16 cellular contexts compared by ENCODE assay signal in the genomic region with DNA sequence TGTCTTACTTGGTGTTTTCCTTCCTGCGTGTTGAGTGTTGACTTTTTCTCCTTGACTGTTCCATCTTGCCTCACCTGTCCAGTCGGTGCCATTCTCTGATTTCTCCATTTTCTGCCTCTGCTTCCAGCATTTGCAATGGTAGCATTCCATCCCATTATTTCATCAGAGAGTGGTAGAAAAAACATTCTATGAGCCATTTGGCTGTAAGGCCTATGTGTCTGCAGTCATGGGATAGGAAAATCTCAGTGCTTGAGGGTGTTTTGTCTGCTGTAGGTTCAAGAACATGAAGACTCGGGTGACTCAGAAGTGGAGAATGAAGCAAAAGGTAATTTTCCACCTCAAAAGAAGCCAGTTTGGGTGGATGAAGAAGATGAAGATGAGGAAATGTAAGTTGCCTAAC. TPM values are rescaled to one million over a fixed set of nuclear protein-coding genes. Genes with fewer than 3 reads are reported as not detected.
DNase-seq lines count a peak whose midpoint lies in the region; ATAC-seq, FAIRE-seq and TF ChIP-seq lines count a peak whose summit lies in the region.
"Had no signal": no experiment of that assay in that cellular context is flagged by ENCODE, and none has a peak within 500 bp of the region (broad histone marks: within the 10 kb centered on the region; RNA-seq: fewer than 3 reads in every experiment).

No MANE protein-coding gene starts in this region.

- H3K4me2 ChIP-seq in IMR-90 (ENCODE audit: low read depth, low read length) = no peak overlapping the region
- H3K4me2 ChIP-seq in K562 (ENCODE audit: insufficient read depth, low read length) = peak overlapping the region; percentile 98

- H3K27ac ChIP-seq in IMR-90 (ENCODE audit: insufficient read depth, low read length) = no peak overlapping the region
- H3K27ac ChIP-seq in K562 (ENCODE audit: extremely low read depth, low read depth, low read length) = no peak overlapping the region
- H3K27ac ChIP-seq in tibial artery = no peak overlapping the region
- H3K27ac ChIP-seq: psoas muscle, uterus had no signal

- H2BK120ac ChIP-seq in IMR-90 (ENCODE audit: low read depth, low read length) = no peak overlapping the region

- H3K56ac ChIP-seq in IMR-90 (ENCODE audit: extremely low read depth, insufficient read depth, low read length) = no peak overlapping the region

- intact Hi-C loops in Calu3 (cut with micrococcal nuclease; ENCODE audit: unreplicated experiment) (no loop called here), IMR-90 (cut with micrococcal nuclease) (no loop called here), K562 (cut with micrococcal nuclease) (loop anchor here (5.0 kb wide), 1 partner anchor 96 kb away; the partner anchor contains the start of gene NME2), tibial artery (cut with DNase I; ENCODE audit: low total_unique reads) (no loop called here)

- no CpG with 5 or more reads among the region's 3 CpGs for WGBS in IMR-90 (ENCODE audit: extremely low coverage in 2 of 2, insufficient read length in 1 of 2), 2 experiments
- WGBS in K562 (ENCODE audit: insufficient coverage, low coverage, missing lambda C conversion rate) = 69% methylated on average over 3 of the region's 3 CpGs

- no peak for TF ChIP-seq CTCF in Calu3 (IDR thresholded peaks at IDR 0.05; ENCODE audit: unreplicated experiment)
- no peak for TF ChIP-seq CTCF in IMR-90 (conservative IDR thresholded peaks at IDR 0.05; ENCODE audit: low read depth, low read length)
- no peak for TF ChIP-seq CTCF in K562 (IDR thresholded peaks at IDR 0.05 in 2 of 3, conservative IDR thresholded peaks at IDR 0.05 in 1 of 3; ENCODE audit: insufficient read depth in 2 of 3, low read depth in 1 of 3, low read length in 3 of 3)
- no peak for TF ChIP-seq CTCF in tibial artery (IDR thresholded peaks at IDR 0.05)

- H4K91ac ChIP-seq in IMR-90 (ENCODE audit: insufficient read depth, low read depth, low read length) = no peak overlapping the region

- ATAC-seq in IMR-90 (ENCODE audit: low read depth) (no peak), K562 (no peak)
- no peak for ATAC-seq in natural killer cell treated with Interleukin-12 subunit alpha and Interleukin-12 subunit beta and Interleukin-15 and Interleukin-18, amount 100 ng/mL, for 72 hours
- ATAC-seq: left cardiac atrium, psoas muscle had no signal

- TF ChIP-seq EP300 in K562 (IDR thresholded peaks at IDR 0.05; ENCODE audit: low read length) = no peak

- dilution Hi-C loops in IMR-90 (cut with HindIII; ENCODE audit: low sequenced_read_pairs, unreplicated experiment) = no loop called here

- no peak overlapping the region for H3K9ac ChIP-seq in IMR-90 (ENCODE audit: low read depth, low read length)
- peak overlapping the region; percentile 3 to 34; a peak in 1 of 4 replicates for H3K9ac ChIP-seq in K562 (ENCODE audit: insufficient read depth in 1 of 2, low read depth in 2 of 2, low read length in 2 of 2)

- TF ChIP-seq RAD21 in IMR-90 (IDR thresholded peaks at IDR 0.05; ENCODE audit: low read length) (no peak), K562 (CRISPR knock-in tag; conservative IDR thresholded peaks at IDR 0.05 in 1 of 2, IDR thresholded peaks at IDR 0.05 in 1 of 2) (no peak)

- H3K4me3 ChIP-seq in IMR-90 (ENCODE audit: insufficient read depth, low read depth, low read length) (no peak overlapping the region), K562 (no peak overlapping the region), tibial artery (no peak overlapping the region)
- H3K4me3 ChIP-seq: psoas muscle, uterus had no signal

- H2AK5ac ChIP-seq in IMR-90 (ENCODE audit: low read depth, low read length) = no peak overlapping the region

- CTCF ChIA-PET in Calu3 (lab: Charles Lee) = no interaction called here
- CTCF ChIA-PET in IMR-90 (lab: Yijun Ruan, JAX) = no interaction called here
- CTCF ChIA-PET in K562 (lab: Yijun Ruan, JAX; ENCODE audit: low intra/inter-chr PET ratio) = no interaction called here

- H2AK9ac ChIP-seq in IMR-90 (replicated peaks; ENCODE audit: low read depth, low read length, poor library complexity) = no peak overlapping the region

- no peak overlapping the region for H3K23ac ChIP-seq in IMR-90 (ENCODE audit: low read depth, low read length)

- no peak overlapping the region for H3K18ac ChIP-seq in IMR-90 (ENCODE audit: low read depth, low read length)

- H3K9me3 Mint-ChIP-seq in Calu3 (ENCODE audit: low read depth, unreplicated experiment) = no peaks in the 10 kb centered on the region
- H3K9me3 Mint-ChIP-seq in natural killer cell treated with Interleukin-12 subunit alpha and Interleukin-12 subunit beta and Interleukin-15 and Interleukin-18, amount 100 ng/mL, for 72 hours = no peaks in the 10 kb centered on the region

- H3K27me3 ChIP-seq in IMR-90 (ENCODE audit: control insufficient read depth, insufficient read depth, low read length) (no peaks in the 10 kb centered on the region), K562 (ENCODE audit: control insufficient read depth in 2 of 2, insufficient read depth in 2 of 2, low read length in 2 of 2) (no peaks in the 10 kb centered on the region), tibial artery (no peaks in the 10 kb centered on the region)
- H3K27me3 ChIP-seq: uterus had no signal

- H3K4ac ChIP-seq in IMR-90 (ENCODE audit: low read depth, low read length) = no peak overlapping the region

- H3K27ac Mint-ChIP-seq in Calu3 (ENCODE audit: unreplicated experiment) = peak overlapping the region; percentile 25
- H3K27ac Mint-ChIP-seq in natural killer cell treated with Interleukin-12 subunit alpha and Interleukin-12 subunit beta and Interleukin-15 and Interleukin-18, amount 100 ng/mL, for 72 hours = peak overlapping the region; percentile 7 to 61

- no peak overlapping the region for H4K8ac ChIP-seq in IMR-90 (ENCODE audit: low read depth in 2 of 2, low read length in 2 of 2)

- in situ Hi-C loops in IMR-90 (cut with MboI; ENCODE audit: low sequenced_read_pairs) (no loop called here), K562 (cut with MboI) (no loop called here)

- peaks cover 81% of the 10 kb centered on the region for H3K36me3 Mint-ChIP-seq in Calu3 (ENCODE audit: insufficient read depth, unreplicated experiment)
- peaks cover 32% of the 10 kb centered on the region for H3K36me3 Mint-ChIP-seq in natural killer cell treated with Interleukin-12 subunit alpha and Interleukin-12 subunit beta and Interleukin-15 and Interleukin-18, amount 100 ng/mL, for 72 hours

- FAIRE-seq in K562 (lab: Jason Lieb, UNC) = no peak
- FAIRE-seq: G401.6 had no signal

- peak overlapping the region; percentile 87 for H3K4me3 Mint-ChIP-seq in Calu3 (ENCODE audit: low read depth, unreplicated experiment)
- H3K4me3 Mint-ChIP-seq in natural killer cell treated with Interleukin-12 subunit alpha and Interleukin-12 subunit beta and Interleukin-15 and Interleukin-18, amount 100 ng/mL, for 72 hours = peak overlapping the region; percentile 89

- peaks cover 7% of the 10 kb centered on the region for H3K36me3 ChIP-seq in IMR-90 (ENCODE audit: control insufficient read depth, insufficient read depth, low read length)
- H3K36me3 ChIP-seq in K562 (ENCODE audit: control insufficient read depth, insufficient read depth, low read length) = peaks cover 61% of the 10 kb centered on the region
- H3K36me3 ChIP-seq in tibial artery = peaks cover 18 to 35% (median 27%) of the 10 kb centered on the region in 3 donors
- H3K36me3 ChIP-seq: uterus had no signal

- no peak for TF ChIP-seq POLR2A in IMR-90 (IDR thresholded peaks at IDR 0.05; ENCODE audit: low read depth, low read length)
- no peak for TF ChIP-seq POLR2A in K562 (conservative IDR thresholded peaks at IDR 0.05)

- H3K9me3 ChIP-seq in IMR-90 (ENCODE audit: control insufficient read depth, insufficient read depth, low read length) = no peaks in the 10 kb centered on the region
- no peaks in the 10 kb centered on the region for H3K9me3 ChIP-seq in K562 (replicated peaks; ENCODE audit: control insufficient read depth, insufficient read depth, low read depth, low read length)
- no peaks in the 10 kb centered on the region for H3K9me3 ChIP-seq in tibial artery
- H3K9me3 ChIP-seq: psoas muscle, uterus had no signal

- no peak overlapping the region for H4K5ac ChIP-seq in IMR-90 (ENCODE audit: low read depth, low read length)

- H3K9me1 ChIP-seq in IMR-90 (ENCODE audit: insufficient read depth, low read length) (no peaks in the 10 kb centered on the region; the same call in 1 of the 2 replicates), K562 (ENCODE audit: control insufficient read depth, insufficient read depth, low read length) (no peaks in the 10 kb centered on the region)

- H2BK5ac ChIP-seq in IMR-90 (ENCODE audit: low read depth, low read length, poor library complexity, severe bottlenecking) = no peak overlapping the region

- H3K79me2 ChIP-seq in K562 (ENCODE audit: control insufficient read depth, insufficient read depth, low read length) = peaks cover 92% of the 10 kb centered on the region

- H2AFZ ChIP-seq in IMR-90 (replicated peaks; ENCODE audit: low read length, poor library complexity) (no peak overlapping the region), K562 (ENCODE audit: low read depth, low read length) (no peak overlapping the region)

- no peak for DNase-seq in Calu3
- DNase-seq in IMR-90 = peak; percentile 34
- DNase-seq in K562 (ENCODE audit: extremely low read depth in 1 of 4, low spot score in 3 of 4) = no peak
- no peak for DNase-seq in natural killer cell treated with Interleukin-12 subunit alpha and Interleukin-12 subunit beta and Interleukin-15 and Interleukin-18, amount 100 ng/mL, for 72 hours (ENCODE audit: low spot score)
- no peak for DNase-seq in C1 segment of cervical spinal cord (lab: John Stamatoyannopoulos, UW)
- DNase-seq in tibial artery = no peak
- DNase-seq in stimulated activated CD8-positive, alpha-beta memory T cell treated with anti-CD3 and anti-CD28 coated beads, Interleukin-4, amount 100 ng/mL, for 48 hours = no peak
- DNase-seq: anterior cingulate cortex; erythroblast; HCEC 1CT; left cardiac atrium; MV-4-11; NK-92 treated with Interleukin-12 subunit alpha and Interleukin-12 subunit beta, amount 100 ng/mL, for 24 hours; psoas muscle; uterus had no signal

- POLR2A ChIA-PET in IMR-90 (lab: Charles Lee; ENCODE audit: unreplicated experiment) (interaction anchor here (0.6 kb wide), 1 partner anchor 8 kb away, joined by 9 read pairs; no protein-coding TSS in a partner anchor), K562 (lab: Yijun Ruan, JAX) (interaction anchor here (1.0 kb wide), 1 partner anchor 10 kb away, joined by 3 read pairs; no protein-coding TSS in a partner anchor)

- H3K14ac ChIP-seq in IMR-90 (replicated peaks; ENCODE audit: low read depth, low read length) = no peak overlapping the region

- H3K27me3 Mint-ChIP-seq in Calu3 (ENCODE audit: unreplicated experiment) = no peaks in the 10 kb centered on the region
- H3K27me3 Mint-ChIP-seq in natural killer cell treated with Interleukin-12 subunit alpha and Interleukin-12 subunit beta and Interleukin-15 and Interleukin-18, amount 100 ng/mL, for 72 hours = no peaks in the 10 kb centered on the region

- H3K4me1 ChIP-seq in IMR-90 (ENCODE audit: control insufficient read depth, insufficient read depth, low read length) = no peaks in the 10 kb centered on the region; the same call in 1 of the 2 replicates
- H3K4me1 ChIP-seq in K562 (replicated peaks in 1 of 2; ENCODE audit: control insufficient read depth in 2 of 2, insufficient read depth in 2 of 2, low read length in 2 of 2) = peaks cover 16 to 20% of the 10 kb centered on the region in 2 experiments; a peak in 4 of 5 replicates
- peaks cover 5 to 32% (median 26%) of the 10 kb centered on the region in 4 donors for H3K4me1 ChIP-seq in tibial artery

- H3K4me1 Mint-ChIP-seq in Calu3 (ENCODE audit: low read depth, unreplicated experiment) = peaks cover 34% of the 10 kb centered on the region
- H3K4me1 Mint-ChIP-seq in natural killer cell treated with Interleukin-12 subunit alpha and Interleukin-12 subunit beta and Interleukin-15 and Interleukin-18, amount 100 ng/mL, for 72 hours (ENCODE audit: low read depth in 2 of 2) = peaks cover 28 to 49% of the 10 kb centered on the region in 2 donors

- H3K79me1 ChIP-seq in IMR-90 (ENCODE audit: low read depth in 1 of 2, low read length in 2 of 2) = peaks cover 31 to 56% of the 10 kb centered on the region in 2 experiments

- H2BK20ac ChIP-seq in IMR-90 (ENCODE audit: low read depth, low read length) = no peak overlapping the region

- H4K20me1 ChIP-seq in IMR-90 (ENCODE audit: insufficient read depth, low read length) (peaks cover 31% of the 10 kb centered on the region), K562 (replicated peaks; ENCODE audit: control insufficient read depth, insufficient read depth, low read length) (peaks cover 11% of the 10 kb centered on the region)

- no peak overlapping the region for H2BK15ac ChIP-seq in IMR-90 (ENCODE audit: low read depth, low read length)

- BruUV-seq in Calu3 (replicated peaks; lab: Mats Ljungman, UMichigan) (no TSS peak), IMR-90 (replicated peaks; lab: Mats Ljungman, UMichigan) (no TSS peak), K562 (replicated peaks; lab: Mats Ljungman, UMichigan) (no TSS peak)

RNA-seq across cellular contexts. Expression of gene UTP18, which starts 2.7 kb away (rescaled TPM):
- total RNA-seq in Calu3 (2022) = 66.7 and 68.5 TPM in 2 replicates
- 22.4 and 43.9 TPM in 2 replicates for total RNA-seq in IMR-90 (2012; rRNA removed)
- polyA plus RNA-seq in IMR-90 (2012; rRNA removed) = 15.5 and 17.7 TPM in 2 replicates
- 5.7 and 9.0 TPM in 2 replicates for polyA plus RNA-seq in IMR-90 (2012; cell fraction: cytosol; rRNA removed)
- 4.3 and 9.1 TPM in 2 replicates for polyA plus RNA-seq in IMR-90 (2012; cell fraction: nucleus; rRNA removed; ENCODE audit: low replicate concordance)
- 12.6 and 45.1 TPM in 2 replicates for total RNA-seq in K562 (2011; cell fraction: chromatin; rRNA removed; ENCODE audit: low replicate concordance)
- 9.2 and 12.0 TPM in 2 replicates for total RNA-seq in K562 (2011; cell fraction: nucleolus; rRNA removed)
- 18.6 and 20.9 TPM in 2 replicates for total RNA-seq in K562 (2011; cell fraction: nucleoplasm; rRNA removed)
- total RNA-seq in K562 (2014; rRNA removed) = 66.7 and 72.3 TPM in 2 replicates
- 99.2 and 108 TPM in 2 replicates for total RNA-seq in K562 (2014; rRNA removed; fragmentation: Illumina TruSeq; extraction: Trizol)
- total RNA-seq in K562 (2015; rRNA removed; fragmentation: Illumina TruSeq; extraction: Trizol) = 84.1 and 84.4 TPM in 2 replicates
- total RNA-seq in K562 (2021) = 72.0 and 79.8 TPM in 2 replicates
- polyA plus RNA-seq in K562 (2011; rRNA removed) = 48.8 and 72.9 TPM in 2 replicates
- polyA plus RNA-seq in K562 (2011; cell fraction: cytosol; rRNA removed) = 11.1 and 18.4 TPM in 2 replicates
- polyA plus RNA-seq in K562 (2011; cell fraction: nucleus; rRNA removed) = 13.8 and 23.0 TPM in 2 replicates
- polyA plus RNA-seq in K562 (2012) = 48.6 and 62.6 TPM in 2 replicates
- 57.5 and 63.1 TPM in 2 replicates for polyA plus RNA-seq in K562 (2014; fragmentation: Illumina TruSeq; extraction: Trizol)
- 10 to 100 TPM; 31.1 to 31.4 TPM for polyA plus RNA-seq in K562 (2014; fragmentation: Nextera tagmentation; extraction: Ambion mirVana)
- 65.0 and 65.7 TPM in 2 replicates for polyA plus RNA-seq in K562 (2014; rRNA removed)
- 42.5 and 44.3 TPM in 2 replicates for polyA minus RNA-seq in K562 (2011; rRNA and poly(A)+ RNA removed)
- 15.7 and 25.7 TPM in 2 replicates for polyA minus RNA-seq in K562 (2011; cell fraction: cytosol; rRNA and poly(A)+ RNA removed)
- 10.1 and 19.7 TPM in 2 replicates for polyA minus RNA-seq in K562 (2011; cell fraction: nucleus; rRNA and poly(A)+ RNA removed)
- 10 to 100 TPM; 32.3 to 50.8 TPM for total RNA-seq in natural killer cell treated with Interleukin-12 subunit alpha and Interleukin-12 subunit beta and Interleukin-15 and Interleukin-18, amount 100 ng/mL, for 72 hours

RNA-seq across cellular contexts. Expression of gene MBTD1, which starts 3.2 kb away (rescaled TPM):
- total RNA-seq in Calu3 (2022) (35.6 and 38.4 TPM in 2 replicates), IMR-90 (2012; rRNA removed) (5.6 and 6.9 TPM in 2 replicates), K562 (2014; rRNA removed) (9.5 and 11.0 TPM in 2 replicates), K562 (2014; rRNA removed; fragmentation: Illumina TruSeq; extraction: Trizol) (16.4 and 18.8 TPM in 2 replicates), K562 (2015; rRNA removed; fragmentation: Illumina TruSeq; extraction: Trizol) (11.7 and 12.4 TPM in 2 replicates), K562 (2021) (16.0 and 16.8 TPM in 2 replicates)
- polyA plus RNA-seq in IMR-90 (2012; rRNA removed) (2.5 and 3.2 TPM in 2 replicates), K562 (2011; rRNA removed) (19.2 and 26.3 TPM in 2 replicates), K562 (2014; fragmentation: Illumina TruSeq; extraction: Trizol) (16.3 and 17.0 TPM in 2 replicates), K562 (2014; fragmentation: Nextera tagmentation; extraction: Ambion mirVana) (1 to 10 TPM; 2.1 to 2.8 TPM), K562 (2014; rRNA removed) (13.3 and 15.6 TPM in 2 replicates)
- 0.37 and 0.71 TPM in 2 replicates for polyA plus RNA-seq in IMR-90 (2012; cell fraction: cytosol; rRNA removed)
- polyA plus RNA-seq in IMR-90 (2012; cell fraction: nucleus; rRNA removed; ENCODE audit: low replicate concordance) = 1.1 and 13.9 TPM in 2 replicates
- 30.7 and 89.6 TPM in 2 replicates for total RNA-seq in K562 (2011; cell fraction: chromatin; rRNA removed; ENCODE audit: low replicate concordance)
- 16.0 and 22.6 TPM in 2 replicates for total RNA-seq in K562 (2011; cell fraction: nucleolus; rRNA removed)
- 44.5 and 76.7 TPM in 2 replicates for total RNA-seq in K562 (2011; cell fraction: nucleoplasm; rRNA removed)
- polyA plus RNA-seq in K562 (2011; cell fraction: cytosol; rRNA removed) = 3.6 and 8.7 TPM in 2 replicates
- 15.2 and 20.2 TPM in 2 replicates for polyA plus RNA-seq in K562 (2011; cell fraction: nucleus; rRNA removed)
- polyA plus RNA-seq in K562 (2012) = 10.3 and 12.2 TPM in 2 replicates
- polyA minus RNA-seq in K562 (2011; rRNA and poly(A)+ RNA removed) = 36.5 and 43.2 TPM in 2 replicates
- 9.4 and 10.2 TPM in 2 replicates for polyA minus RNA-seq in K562 (2011; cell fraction: cytosol; rRNA and poly(A)+ RNA removed)
- polyA minus RNA-seq in K562 (2011; cell fraction: nucleus; rRNA and poly(A)+ RNA removed) = 23.3 and 40.5 TPM in 2 replicates
- total RNA-seq in natural killer cell treated with Interleukin-12 subunit alpha and Interleukin-12 subunit beta and Interleukin-15 and Interleukin-18, amount 100 ng/mL, for 72 hours = 10 to 100 TPM; 10.4 to 14.6 TPM
